ENCODE assay signal across 26 cellular contexts in genomic region chr5:53856491-53856890, GRCh38.
"Had no signal": no experiment of that assay in that cellular context is flagged by ENCODE, and none has a peak within 500 bp of the region (broad histone marks: within the 10 kb centered on the region; RNA-seq: fewer than 3 reads in every experiment).

No MANE protein-coding gene starts in this region.

- H3K9me3 ChIP-seq: colonic mucosa, gastrocnemius medialis had no signal

- H3K4me3 ChIP-seq: colonic mucosa, dorsolateral prefrontal cortex, esophagus squamous epithelium, gastrocnemius medialis, heart right ventricle, left lung, lower lobe of right lung, mucosa of descending colon had no signal

- DNase-seq: colonic mucosa; cortex of kidney; dermis blood vessel endothelial cell; dorsolateral prefrontal cortex; effector CD4-positive, alpha-beta T cell; effector memory CD4-positive, alpha-beta T cell; esophagus squamous epithelium; foreskin fibroblast; foreskin melanocyte; gastrocnemius medialis; glutamatergic neuron; head of caudate nucleus; heart right ventricle; hippocampal formation; left cardiac atrium; left lung; left ventricle myocardium superior; lower lobe of right lung; mesenchymal stem cell; mucosa of descending colon; naive B cell had no signal

- H3K36me3 ChIP-seq: colonic mucosa, esophagus squamous epithelium, gastrocnemius medialis, heart right ventricle, left lung, lower lobe of right lung had no signal

- ATAC-seq: gastrocnemius medialis, heart right ventricle, left cardiac atrium, left lung, left ventricle myocardium superior, lower lobe of right lung, mucosa of descending colon had no signal

- H3K4me1 ChIP-seq: colonic mucosa, esophagus squamous epithelium, gastrocnemius medialis, heart right ventricle, left lung, lower lobe of right lung had no signal

- FAIRE-seq: endothelial cell of umbilical vein, islet of Langerhans, keratinocyte had no signal

- H3K27me3 ChIP-seq: colonic mucosa, dorsolateral prefrontal cortex, esophagus squamous epithelium, gastrocnemius medialis, heart right ventricle, left lung had no signal

- H3K4me1 Mint-ChIP-seq: mesothelial cell of epicardium, naive B cell had no signal

- H3K27ac Mint-ChIP-seq: mesothelial cell of epicardium, naive B cell had no signal

- H3K4me3 Mint-ChIP-seq: mesothelial cell of epicardium, naive B cell had no signal

- H3K27ac ChIP-seq: colonic mucosa, dorsolateral prefrontal cortex, epithelial cell of prostate, esophagus squamous epithelium, gastrocnemius medialis, heart right ventricle, left lung, lower lobe of right lung had no signal
